In genomic region chr1:238485906-238486219, GRCh38 we compare ENCODE assay signal across 12 cellular contexts.
DNase-seq lines count a peak whose midpoint lies in the region; ATAC-seq and TF ChIP-seq lines count a peak whose summit lies in the region.
"Had no signal": no experiment of that assay in that cellular context is flagged by ENCODE, and none has a peak within 500 bp of the region (broad histone marks: within the 10 kb centered on the region; RNA-seq: fewer than 3 reads in every experiment).

No MANE protein-coding gene starts in this region.

- no peaks in the 10 kb centered on the region for H3K27me3 ChIP-seq in SJCRH30
- no peaks in the 10 kb centered on the region for H3K27me3 ChIP-seq in iPS-15b (ENCODE audit: control insufficient read depth, insufficient read depth, low read length)
- H3K27me3 ChIP-seq in skeletal muscle tissue (ENCODE audit: control insufficient read depth in 3 of 3, insufficient read depth in 3 of 3, low read length in 3 of 3) = no peaks in the 10 kb centered on the region
- H3K27me3 ChIP-seq: body of pancreas had no signal

- H3K27me3 Mint-ChIP-seq in HFFc6 (ENCODE audit: insufficient read depth) = no peaks in the 10 kb centered on the region

- H3K27ac Mint-ChIP-seq in HFFc6 = peak overlapping the region; percentile 94

- peak overlapping the region; percentile 92 for H3K4me3 Mint-ChIP-seq in HFFc6

- H3K36me3 ChIP-seq in SJCRH30 (no peaks in the 10 kb centered on the region), iPS-15b (ENCODE audit: control insufficient read depth, insufficient read depth, low read length) (peaks cover 3% of the 10 kb centered on the region), skeletal muscle tissue (ENCODE audit: control insufficient read depth in 3 of 3, insufficient read depth in 3 of 3, low read length in 3 of 3) (no peaks in the 10 kb centered on the region)

- no peaks in the 10 kb centered on the region for H3K9me3 ChIP-seq in SJCRH30 (replicated peaks)
- no peaks in the 10 kb centered on the region for H3K9me3 ChIP-seq in iPS-15b (ENCODE audit: control insufficient read depth, insufficient read depth, low read length)
- no peaks in the 10 kb centered on the region for H3K9me3 ChIP-seq in skeletal muscle tissue (ENCODE audit: control insufficient read depth in 3 of 3, low read length in 3 of 3)
- H3K9me3 ChIP-seq: body of pancreas had no signal

- peaks cover 27% of the 10 kb centered on the region for H3K36me3 Mint-ChIP-seq in HFFc6 (ENCODE audit: low read depth)

- no peaks in the 10 kb centered on the region for H3K4me1 ChIP-seq in SJCRH30
- no peaks in the 10 kb centered on the region for H3K4me1 ChIP-seq in iPS-15b (ENCODE audit: control insufficient read depth, insufficient read depth, low read length)
- no peaks in the 10 kb centered on the region for H3K4me1 ChIP-seq in skeletal muscle tissue (ENCODE audit: control insufficient read depth in 3 of 3, insufficient read depth in 3 of 3, low read length in 3 of 3)
- H3K4me1 ChIP-seq: body of pancreas had no signal

- ATAC-seq in GM21515 (IDR thresholded peaks at IDR 0.05; ENCODE audit: unreplicated experiment) = no peak
- ATAC-seq: body of pancreas had no signal

- H3K4me1 Mint-ChIP-seq in HFFc6 (ENCODE audit: low read depth) = peaks cover 81% of the 10 kb centered on the region

- no peak overlapping the region for H3K9ac ChIP-seq in iPS-15b (ENCODE audit: low read depth, low read length)
- H3K9ac ChIP-seq in skeletal muscle tissue (ENCODE audit: low read depth in 1 of 3, low read length in 3 of 3) = peak overlapping the region in 2 of 3 donors; percentile 4 to 30

- TF ChIP-seq CTCF in HFFc6 (IDR thresholded peaks at IDR 0.05) (no peak), GM13977 (IDR thresholded peaks at IDR 0.05; ENCODE audit: extremely low read depth, insufficient read depth, missing control alignments) (no peak)

- in situ Hi-C loops in GM13977 (cut with MboI; ENCODE audit: low pct_unique_long_range_greater_than_20kb, low sequenced_read_pairs, unreplicated experiment) = no loop called here

- DNase-seq in HFFc6 (no peak), SJCRH30 (peak in 1 of 2 experiments; percentile 3), activated T-cell treated with anti-CD3 and anti-CD28 coated beads for 4 hours (no peak), GM13977 (ENCODE audit: low spot score) (no peak), NCI-H1436 (lab: John Stamatoyannopoulos, UW) (no peak)
- DNase-seq: body of pancreas, NCI-H1417 treated with DMSO at 0.1 percent for 48 hours, nucleus accumbens, substantia nigra had no signal

- H3K4me3 ChIP-seq in SJCRH30 (peak overlapping the region; percentile 32), iPS-15b (ENCODE audit: low read depth, low read length) (peak overlapping the region; percentile 49), skeletal muscle tissue (ENCODE audit: low read length in 3 of 3) (peak overlapping the region in 1 of 3 donors; percentile 61)
- H3K4me3 ChIP-seq: body of pancreas had no signal

- H3K9me3 Mint-ChIP-seq in HFFc6 = no peaks in the 10 kb centered on the region

- H3K27ac ChIP-seq in SJCRH30 (no peak overlapping the region), skeletal muscle tissue (ENCODE audit: low read depth, low read length) (no peak overlapping the region)
- H3K27ac ChIP-seq: body of pancreas had no signal
